ENCODE assay signal across 13 cellular contexts in the genomic region with DNA sequence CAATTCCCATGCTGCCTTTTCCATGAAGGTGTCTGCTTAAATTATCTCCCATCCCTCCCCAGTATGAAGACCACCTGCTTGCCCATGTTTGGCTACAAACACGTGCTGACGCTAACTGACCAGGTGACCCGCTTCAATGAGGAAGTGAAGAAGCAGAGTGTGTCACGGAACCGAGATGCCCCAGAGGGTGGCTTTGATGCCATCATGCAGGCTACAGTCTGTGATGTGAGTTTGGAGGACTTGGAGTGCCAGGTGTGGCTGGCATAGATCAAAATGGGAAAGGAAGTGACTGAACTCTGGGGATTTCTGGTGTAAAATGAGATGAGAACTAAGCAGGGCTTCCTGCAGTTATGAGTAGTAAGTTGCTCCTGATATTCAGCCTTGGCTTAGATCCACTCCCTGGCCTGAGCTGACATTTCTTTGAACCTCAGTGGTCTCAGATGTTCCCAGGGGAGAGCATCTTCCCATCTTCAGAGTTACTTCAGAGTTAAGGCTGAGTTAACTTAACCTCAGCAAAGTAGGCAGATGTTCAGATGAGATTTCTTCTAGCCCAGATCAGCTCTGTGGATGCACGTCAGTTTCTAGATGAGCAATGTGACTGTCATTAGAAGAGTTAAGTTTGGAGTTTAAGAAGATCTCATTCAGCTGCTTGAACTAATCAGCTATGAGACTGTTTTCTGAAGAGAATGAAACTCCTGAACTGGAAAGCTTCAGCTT. TPM values are rescaled to one million over a fixed set of nuclear protein-coding genes. Genes with fewer than 3 reads are reported as not detected.
DNase-seq lines count a peak whose midpoint lies in the region; ATAC-seq and TF ChIP-seq lines count a peak whose summit lies in the region.
"Had no signal": no experiment of that assay in that cellular context is flagged by ENCODE, and none has a peak within 500 bp of the region (broad histone marks: within the 10 kb centered on the region; RNA-seq: fewer than 3 reads in every experiment).

No MANE protein-coding gene starts in this region.

- H3K4me3 ChIP-seq in AG10803 (ENCODE audit: low read length) (no peak overlapping the region), H7 (ENCODE audit: insufficient read depth, low read depth, low read length) (no peak overlapping the region)

- H3K27me3 ChIP-seq in foreskin keratinocyte (peaks cover 36% of the 10 kb centered on the region), H7 (ENCODE audit: control insufficient read depth, insufficient read depth, low read length) (peaks cover 8% of the 10 kb centered on the region)

- peak; percentile 69 for ATAC-seq in GM19025 (IDR thresholded peaks at IDR 0.05; ENCODE audit: low read depth, unreplicated experiment)
- peak; percentile 56 for ATAC-seq in HG02884 (IDR thresholded peaks at IDR 0.05; ENCODE audit: unreplicated experiment)
- ATAC-seq in foreskin keratinocyte, result no peak
- no peak for ATAC-seq in GM19324 (IDR thresholded peaks at IDR 0.05; ENCODE audit: low FRiP score, unreplicated experiment)
- ATAC-seq: WTC11 had no signal

- no peaks in the 10 kb centered on the region for H3K4me1 ChIP-seq in foreskin keratinocyte

- no peaks in the 10 kb centered on the region for H3K36me3 ChIP-seq in H7 (replicated peaks; ENCODE audit: control insufficient read depth, insufficient read depth, low read length)
- H3K36me3 ChIP-seq: neutrophil had no signal

- H3K27ac ChIP-seq in foreskin keratinocyte, result no peak overlapping the region
- H3K27ac ChIP-seq: neutrophil had no signal

- DNase-seq in AG10803 (ENCODE audit: low read depth) (peak; percentile 52), OCI-M1 (lab: John Stamatoyannopoulos, UW) (peak; percentile 26), HuH-7.5 (ENCODE audit: low spot score) (no peak), foreskin keratinocyte (no peak), H7 (no peak)
- DNase-seq: CD4-positive, CD25-positive, alpha-beta regulatory T cell; hypothalamus; NCI-H774 had no signal

- TF ChIP-seq CTCF in AG10803 (conservative IDR thresholded peaks at IDR 0.05; ENCODE audit: low read length), result no peak
- no peak for TF ChIP-seq CTCF in foreskin keratinocyte (conservative IDR thresholded peaks at IDR 0.05)

RNA-seq across cellular contexts. Expression of a gene that starts 32.7 kb away (rescaled TPM):
- 0.04 and 0.20 TPM in 2 replicates for total RNA-seq in foreskin keratinocyte
- polyA plus RNA-seq in foreskin keratinocyte, result 0.01 TPM in 1 of 2 replicates, not detected in the other
- 0.07 and 0.35 TPM in 2 replicates for total RNA-seq in H7 (2014; rRNA removed; shearing (Covaris generic))

RNA-seq across cellular contexts. Expression of a gene that starts 37.4 kb away (rescaled TPM):
- 0.39 and 1.2 TPM in 2 replicates for total RNA-seq in foreskin keratinocyte
- 0.21 and 0.45 TPM in 2 replicates for polyA plus RNA-seq in foreskin keratinocyte
- 2.3 and 6.9 TPM in 2 replicates for total RNA-seq in H7 (2014; rRNA removed; shearing (Covaris generic))

Comparison
In these comparisons a context has a peak if more than half of its experiments do, and no peak if none do; other contexts are left out.
1. DNase-seq: peak in AG10803 (single experiment) and OCI-M1 (single experiment); none in HuH-7.5 (single experiment), foreskin keratinocyte (0 of 2) and H7 (single experiment).
2. ATAC-seq: peak in GM19025 (single experiment) and HG02884 (single experiment); none in foreskin keratinocyte (single experiment) and GM19324 (single experiment).